Comparison of ENCODE assay signal across 1 cellular context in the genomic region with DNA sequence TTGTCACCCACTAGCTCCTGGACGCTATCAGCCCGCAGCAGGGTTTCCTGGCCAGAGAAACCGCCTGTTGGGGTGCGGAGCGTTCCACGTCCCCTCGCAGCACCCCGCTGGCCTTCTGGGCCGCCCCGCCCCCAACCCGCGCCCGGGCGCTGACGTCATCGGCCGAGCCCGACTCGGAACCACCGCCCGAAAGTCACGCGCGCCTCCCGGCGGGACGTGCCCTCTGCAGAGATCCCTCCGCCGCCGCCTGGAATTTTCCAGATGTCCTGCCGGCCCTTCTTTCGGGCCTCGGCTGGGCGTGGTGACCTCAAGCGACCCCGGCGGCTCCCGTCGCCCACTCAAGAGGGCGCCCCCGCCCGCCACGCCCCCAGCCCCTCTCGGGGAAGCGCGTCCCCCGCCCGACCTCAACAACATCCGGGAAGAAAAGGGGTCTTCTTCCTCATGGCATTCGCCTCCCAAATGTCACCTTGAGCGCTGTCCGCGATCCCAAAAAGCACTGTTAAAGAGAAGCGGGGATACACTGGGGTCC.
TF ChIP-seq lines count a peak whose summit lies in the region.

No MANE protein-coding gene starts in this region.

TF ChIP-seq in HepG2, 621 proteins besides CTCF, POLR2A, EP300 and RAD21 (continued from another document and continues in another):
- TF ChIP-seq, protein P1, sequence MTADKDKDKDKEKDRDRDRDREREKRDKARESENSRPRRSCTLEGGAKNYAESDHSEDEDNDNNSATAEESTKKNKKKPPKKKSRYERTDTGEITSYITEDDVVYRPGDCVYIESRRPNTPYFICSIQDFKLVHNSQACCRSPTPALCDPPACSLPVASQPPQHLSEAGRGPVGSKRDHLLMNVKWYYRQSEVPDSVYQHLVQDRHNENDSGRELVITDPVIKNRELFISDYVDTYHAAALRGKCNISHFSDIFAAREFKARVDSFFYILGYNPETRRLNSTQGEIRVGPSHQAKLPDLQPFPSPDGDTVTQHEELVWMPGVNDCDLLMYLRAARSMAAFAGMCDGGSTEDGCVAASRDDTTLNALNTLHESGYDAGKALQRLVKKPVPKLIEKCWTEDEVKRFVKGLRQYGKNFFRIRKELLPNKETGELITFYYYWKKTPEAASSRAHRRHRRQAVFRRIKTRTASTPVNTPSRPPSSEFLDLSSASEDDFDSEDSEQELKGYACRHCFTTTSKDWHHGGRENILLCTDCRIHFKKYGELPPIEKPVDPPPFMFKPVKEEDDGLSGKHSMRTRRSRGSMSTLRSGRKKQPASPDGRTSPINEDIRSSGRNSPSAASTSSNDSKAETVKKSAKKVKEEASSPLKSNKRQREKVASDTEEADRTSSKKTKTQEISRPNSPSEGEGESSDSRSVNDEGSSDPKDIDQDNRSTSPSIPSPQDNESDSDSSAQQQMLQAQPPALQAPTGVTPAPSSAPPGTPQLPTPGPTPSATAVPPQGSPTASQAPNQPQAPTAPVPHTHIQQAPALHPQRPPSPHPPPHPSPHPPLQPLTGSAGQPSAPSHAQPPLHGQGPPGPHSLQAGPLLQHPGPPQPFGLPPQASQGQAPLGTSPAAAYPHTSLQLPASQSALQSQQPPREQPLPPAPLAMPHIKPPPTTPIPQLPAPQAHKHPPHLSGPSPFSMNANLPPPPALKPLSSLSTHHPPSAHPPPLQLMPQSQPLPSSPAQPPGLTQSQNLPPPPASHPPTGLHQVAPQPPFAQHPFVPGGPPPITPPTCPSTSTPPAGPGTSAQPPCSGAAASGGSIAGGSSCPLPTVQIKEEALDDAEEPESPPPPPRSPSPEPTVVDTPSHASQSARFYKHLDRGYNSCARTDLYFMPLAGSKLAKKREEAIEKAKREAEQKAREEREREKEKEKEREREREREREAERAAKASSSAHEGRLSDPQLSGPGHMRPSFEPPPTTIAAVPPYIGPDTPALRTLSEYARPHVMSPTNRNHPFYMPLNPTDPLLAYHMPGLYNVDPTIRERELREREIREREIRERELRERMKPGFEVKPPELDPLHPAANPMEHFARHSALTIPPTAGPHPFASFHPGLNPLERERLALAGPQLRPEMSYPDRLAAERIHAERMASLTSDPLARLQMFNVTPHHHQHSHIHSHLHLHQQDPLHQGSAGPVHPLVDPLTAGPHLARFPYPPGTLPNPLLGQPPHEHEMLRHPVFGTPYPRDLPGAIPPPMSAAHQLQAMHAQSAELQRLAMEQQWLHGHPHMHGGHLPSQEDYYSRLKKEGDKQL (CRISPR knock-in tag; IDR thresholded peaks at IDR 0.05; ENCODE audit: low read depth): peak; percentile 66
- TF ChIP-seq CAMTA2 (CRISPR knock-in tag; IDR thresholded peaks at IDR 0.05; ENCODE audit: borderline replicate concordance) (0 out of 2 replicates have a peak, but pooled peaks have one; percentile 70), ZNF441 (CRISPR knock-in tag; IDR thresholded peaks at IDR 0.05; ENCODE audit: borderline replicate concordance) (peak; percentile 35; the same call in 1 of the 2 replicates), TAF15 (IDR thresholded peaks at IDR 0.05; ENCODE audit: low read depth, low read length, poor library complexity, severe bottlenecking) (peak; percentile 27), STAG1 (CRISPR knock-in tag; IDR thresholded peaks at IDR 0.05) (peak; percentile 18; the same call in 1 of the 2 replicates), JUND (CRISPR knock-in tag; IDR thresholded peaks at IDR 0.05) (peak; percentile 95), MEIS2 (CRISPR knock-in tag; IDR thresholded peaks at IDR 0.05) (peak; percentile 26; the same call in 1 of the 2 replicates), ZNF552 (CRISPR knock-in tag; IDR thresholded peaks at IDR 0.05; ENCODE audit: borderline replicate concordance) (no peak; the same call in 1 of the 2 replicates), ZC3H13 (CRISPR knock-in tag; IDR thresholded peaks at IDR 0.05) (no peak; the same call in 1 of the 2 replicates), YEATS4 (CRISPR knock-in tag; IDR thresholded peaks at IDR 0.05; ENCODE audit: borderline replicate concordance) (peak; percentile 62; the same call in 1 of the 2 replicates), ZNF451 (CRISPR knock-in tag; IDR thresholded peaks at IDR 0.05) (0 out of 2 replicates have a peak, but pooled peaks have one; percentile 33), DNMT1 (CRISPR knock-in tag; IDR thresholded peaks at IDR 0.05) (0 out of 2 replicates have a peak, but pooled peaks have one; percentile 22), CREB1 (IDR thresholded peaks at IDR 0.05) (peak; percentile 99), CREB1 (CRISPR knock-in tag; IDR thresholded peaks at IDR 0.05) (no peak), FOXA1 (IDR thresholded peaks at IDR 0.05) (no peak), FOXA1 (CRISPR knock-in tag; IDR thresholded peaks at IDR 0.05) (peak; percentile 27; the same call in 1 of the 2 replicates), MED1 (CRISPR knock-in tag; IDR thresholded peaks at IDR 0.05) (peak; percentile 93), YY1 (IDR thresholded peaks at IDR 0.05; ENCODE audit: insufficient read depth, insufficient replicate concordance, low read depth, low read length) (peak; percentile 55), CHD4 (IDR thresholded peaks at IDR 0.05; ENCODE audit: borderline replicate concordance, low read length) (peak; percentile 88; the same call in 1 of the 2 replicates), ZNF274 (CRISPR knock-in tag; IDR thresholded peaks at IDR 0.05) (no peak; the same call in 1 of the 2 replicates), TP53 (CRISPR knock-in tag; conservative IDR thresholded peaks at IDR 0.05) (0 out of 2 replicates have a peak, but pooled peaks have one; percentile 30), ZSCAN29 (CRISPR knock-in tag; conservative IDR thresholded peaks at IDR 0.05) (no peak; the same call in 1 of the 2 replicates), HNF4G (IDR thresholded peaks at IDR 0.05; ENCODE audit: borderline replicate concordance, low read depth, low read length) (peak; percentile 40; the same call in 1 of the 2 replicates), HNF4G (CRISPR knock-in tag; IDR thresholded peaks at IDR 0.05; ENCODE audit: borderline replicate concordance, low read depth) (no peak), NCOA2 (CRISPR knock-in tag; IDR thresholded peaks at IDR 0.05) (peak; percentile 45; the same call in 1 of the 2 replicates), KLF13 (CRISPR knock-in tag; IDR thresholded peaks at IDR 0.05) (no peak), ZNF747 (CRISPR knock-in tag; IDR thresholded peaks at IDR 0.05; ENCODE audit: borderline replicate concordance) (0 out of 2 replicates have a peak, but pooled peaks have one; percentile 26), SOX6 (IDR thresholded peaks at IDR 0.05) (no peak), SOX6 (CRISPR knock-in tag; IDR thresholded peaks at IDR 0.05) (peak; percentile 50; the same call in 1 of the 2 replicates), CCDC6 (CRISPR knock-in tag; IDR thresholded peaks at IDR 0.05) (no peak), SATB2 (CRISPR knock-in tag; IDR thresholded peaks at IDR 0.05) (no peak)
- TF ChIP-seq, protein P2, sequence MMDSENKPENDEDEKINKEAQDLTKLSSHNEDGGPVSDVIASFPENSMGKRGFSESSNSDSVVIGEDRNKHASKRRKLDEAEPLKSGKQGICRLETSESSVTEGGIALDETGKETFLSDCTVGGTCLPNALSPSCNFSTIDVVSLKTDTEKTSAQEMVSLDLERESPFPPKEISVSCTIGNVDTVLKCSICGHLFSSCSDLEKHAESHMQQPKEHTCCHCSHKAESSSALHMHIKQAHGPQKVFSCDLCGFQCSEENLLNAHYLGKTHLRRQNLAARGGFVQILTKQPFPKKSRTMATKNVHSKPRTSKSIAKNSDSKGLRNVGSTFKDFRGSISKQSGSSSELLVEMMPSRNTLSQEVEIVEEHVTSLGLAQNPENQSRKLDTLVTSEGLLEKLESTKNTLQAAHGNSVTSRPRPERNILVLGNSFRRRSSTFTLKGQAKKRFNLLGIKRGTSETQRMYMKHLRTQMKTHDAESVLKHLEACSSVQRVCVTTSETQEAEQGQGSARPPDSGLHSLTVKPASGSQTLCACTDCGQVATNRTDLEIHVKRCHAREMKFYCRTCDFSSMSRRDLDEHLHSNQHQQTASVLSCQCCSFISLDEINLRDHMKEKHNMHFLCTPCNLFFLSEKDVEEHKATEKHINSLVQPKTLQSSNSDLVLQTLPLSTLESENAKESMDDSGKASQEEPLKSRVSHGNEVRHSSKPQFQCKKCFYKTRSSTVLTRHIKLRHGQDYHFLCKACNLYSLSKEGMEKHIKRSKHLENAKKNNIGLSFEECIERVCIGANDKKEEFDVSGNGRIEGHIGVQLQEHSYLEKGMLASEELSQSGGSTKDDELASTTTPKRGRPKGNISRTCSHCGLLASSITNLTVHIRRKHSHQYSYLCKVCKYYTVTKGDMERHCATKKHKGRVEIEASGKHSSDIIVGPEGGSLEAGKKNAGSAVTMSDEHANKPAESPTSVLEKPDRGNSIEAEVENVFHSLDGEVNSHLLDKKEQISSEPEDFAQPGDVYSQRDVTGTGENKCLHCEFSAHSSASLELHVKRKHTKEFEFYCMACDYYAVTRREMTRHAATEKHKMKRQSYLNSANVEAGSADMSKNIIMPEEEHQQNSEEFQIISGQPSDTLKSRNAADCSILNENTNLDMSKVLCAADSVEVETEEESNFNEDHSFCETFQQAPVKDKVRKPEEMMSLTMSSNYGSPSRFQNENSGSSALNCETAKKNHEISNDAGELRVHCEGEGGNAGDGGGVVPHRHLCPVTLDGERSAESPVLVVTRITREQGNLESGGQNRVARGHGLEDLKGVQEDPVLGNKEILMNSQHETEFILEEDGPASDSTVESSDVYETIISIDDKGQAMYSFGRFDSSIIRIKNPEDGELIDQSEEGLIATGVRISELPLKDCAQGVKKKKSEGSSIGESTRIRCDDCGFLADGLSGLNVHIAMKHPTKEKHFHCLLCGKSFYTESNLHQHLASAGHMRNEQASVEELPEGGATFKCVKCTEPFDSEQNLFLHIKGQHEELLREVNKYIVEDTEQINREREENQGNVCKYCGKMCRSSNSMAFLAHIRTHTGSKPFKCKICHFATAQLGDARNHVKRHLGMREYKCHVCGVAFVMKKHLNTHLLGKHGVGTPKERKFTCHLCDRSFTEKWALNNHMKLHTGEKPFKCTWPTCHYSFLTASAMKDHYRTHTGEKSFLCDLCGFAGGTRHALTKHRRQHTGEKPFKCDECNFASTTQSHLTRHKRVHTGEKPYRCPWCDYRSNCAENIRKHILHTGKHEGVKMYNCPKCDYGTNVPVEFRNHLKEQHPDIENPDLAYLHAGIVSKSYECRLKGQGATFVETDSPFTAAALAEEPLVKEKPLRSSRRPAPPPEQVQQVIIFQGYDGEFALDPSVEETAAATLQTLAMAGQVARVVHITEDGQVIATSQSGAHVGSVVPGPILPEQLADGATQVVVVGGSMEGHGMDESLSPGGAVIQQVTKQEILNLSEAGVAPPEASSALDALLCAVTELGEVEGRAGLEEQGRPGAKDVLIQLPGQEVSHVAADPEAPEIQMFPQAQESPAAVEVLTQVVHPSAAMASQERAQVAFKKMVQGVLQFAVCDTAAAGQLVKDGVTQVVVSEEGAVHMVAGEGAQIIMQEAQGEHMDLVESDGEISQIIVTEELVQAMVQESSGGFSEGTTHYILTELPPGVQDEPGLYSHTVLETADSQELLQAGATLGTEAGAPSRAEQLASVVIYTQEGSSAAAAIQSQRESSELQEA (CRISPR knock-in tag; IDR thresholded peaks at IDR 0.05; ENCODE audit: not compliant biosample characterization): no peak
- TF ChIP-seq, protein P3, sequence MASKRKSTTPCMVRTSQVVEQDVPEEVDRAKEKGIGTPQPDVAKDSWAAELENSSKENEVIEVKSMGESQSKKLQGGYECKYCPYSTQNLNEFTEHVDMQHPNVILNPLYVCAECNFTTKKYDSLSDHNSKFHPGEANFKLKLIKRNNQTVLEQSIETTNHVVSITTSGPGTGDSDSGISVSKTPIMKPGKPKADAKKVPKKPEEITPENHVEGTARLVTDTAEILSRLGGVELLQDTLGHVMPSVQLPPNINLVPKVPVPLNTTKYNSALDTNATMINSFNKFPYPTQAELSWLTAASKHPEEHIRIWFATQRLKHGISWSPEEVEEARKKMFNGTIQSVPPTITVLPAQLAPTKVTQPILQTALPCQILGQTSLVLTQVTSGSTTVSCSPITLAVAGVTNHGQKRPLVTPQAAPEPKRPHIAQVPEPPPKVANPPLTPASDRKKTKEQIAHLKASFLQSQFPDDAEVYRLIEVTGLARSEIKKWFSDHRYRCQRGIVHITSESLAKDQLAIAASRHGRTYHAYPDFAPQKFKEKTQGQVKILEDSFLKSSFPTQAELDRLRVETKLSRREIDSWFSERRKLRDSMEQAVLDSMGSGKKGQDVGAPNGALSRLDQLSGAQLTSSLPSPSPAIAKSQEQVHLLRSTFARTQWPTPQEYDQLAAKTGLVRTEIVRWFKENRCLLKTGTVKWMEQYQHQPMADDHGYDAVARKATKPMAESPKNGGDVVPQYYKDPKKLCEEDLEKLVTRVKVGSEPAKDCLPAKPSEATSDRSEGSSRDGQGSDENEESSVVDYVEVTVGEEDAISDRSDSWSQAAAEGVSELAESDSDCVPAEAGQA (IDR thresholded peaks at IDR 0.05; ENCODE audit: low read depth): peak; percentile 64; the same call in 1 of the 2 replicates
- TF ChIP-seq, protein P3 (CRISPR knock-in tag; IDR thresholded peaks at IDR 0.05; ENCODE audit: borderline replicate concordance): no peak
- TF ChIP-seq, protein P4, sequence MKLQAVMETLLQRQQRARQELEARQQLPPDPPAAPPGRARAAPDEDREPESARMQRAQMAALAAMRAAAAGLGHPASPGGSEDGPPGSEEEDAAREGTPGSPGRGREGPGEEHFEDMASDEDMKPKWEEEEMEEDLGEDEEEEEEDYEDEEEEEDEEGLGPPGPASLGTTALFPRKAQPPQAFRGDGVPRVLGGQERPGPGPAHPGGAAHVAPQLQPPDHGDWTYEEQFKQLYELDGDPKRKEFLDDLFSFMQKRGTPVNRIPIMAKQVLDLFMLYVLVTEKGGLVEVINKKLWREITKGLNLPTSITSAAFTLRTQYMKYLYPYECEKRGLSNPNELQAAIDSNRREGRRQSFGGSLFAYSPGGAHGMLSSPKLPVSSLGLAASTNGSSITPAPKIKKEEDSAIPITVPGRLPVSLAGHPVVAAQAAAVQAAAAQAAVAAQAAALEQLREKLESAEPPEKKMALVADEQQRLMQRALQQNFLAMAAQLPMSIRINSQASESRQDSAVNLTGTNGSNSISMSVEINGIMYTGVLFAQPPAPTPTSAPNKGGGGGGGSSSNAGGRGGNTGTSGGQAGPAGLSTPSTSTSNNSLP (IDR thresholded peaks at IDR 0.05; ENCODE audit: low read depth, low read length): 0 out of 2 replicates have a peak, but pooled peaks have one; percentile 20
